Comparison of ENCODE assay signal across 8 cellular contexts in genomic region chr15:64596701-64597468, GRCh38.
DNase-seq lines count a peak whose midpoint lies in the region; ATAC-seq, FAIRE-seq and TF ChIP-seq lines count a peak whose summit lies in the region.

No MANE protein-coding gene starts in this region.

- TF ChIP-seq CTCF in right lobe of liver (IDR thresholded peaks at IDR 0.05) = no peak

- ATAC-seq in HG03159 (IDR thresholded peaks at IDR 0.05; ENCODE audit: unreplicated experiment) = peak; percentile 52
- ATAC-seq in right lobe of liver = peak; percentile 69 to 74 (median 72)
- ATAC-seq in HG03432 (IDR thresholded peaks at IDR 0.05; ENCODE audit: unreplicated experiment) = no peak

- peak overlapping the region in 1 of 3 donors; percentile 3 for H3K4me3 ChIP-seq in right lobe of liver

- peak overlapping the region; percentile 83 for H3K27ac ChIP-seq in caudate nucleus (ENCODE audit: low read depth, low read length)
- H3K27ac ChIP-seq in right lobe of liver = no peak overlapping the region

- no peak for FAIRE-seq in urothelium cell line (lab: Jason Lieb, UNC)

- DNase-seq in GM03348 (ENCODE audit: low spot score) = peak; percentile 40
- peak; percentile 97 for DNase-seq in NCI-H82 treated with DMSO at 0.1 percent for 48 hours (lab: John Stamatoyannopoulos, UW; ENCODE audit: unreplicated experiment)
- peak in 27 of 61 donors; percentile 2 to 94 (median 21) for DNase-seq in caudate nucleus (lab: John Stamatoyannopoulos, UW)
- DNase-seq in right lobe of liver = no peak
- peak; percentile 16 for DNase-seq in urothelium cell line (ENCODE audit: low spot score)
- DNase-seq in NOMO-1 (lab: John Stamatoyannopoulos, UW; ENCODE audit: unreplicated experiment in 2 of 2) = no peak

- TF ChIP-seq POLR2A in right lobe of liver (IDR thresholded peaks at IDR 0.05) = no peak

- peaks cover 0 to 16% (median 3%) of the 10 kb centered on the region in 4 donors for H3K4me1 ChIP-seq in right lobe of liver

- intact Hi-C loops in right lobe of liver (cut with DNase I) = no loop called here

- H3K9me3 ChIP-seq in right lobe of liver = no peaks in the 10 kb centered on the region

- 15% methylated on average over 4 of the region's 4 CpGs for WGBS in right lobe of liver (ENCODE audit: insufficient coverage, low coverage, low lambda C conversion rate, missing lambda C conversion rate)

- no peaks in the 10 kb centered on the region for H3K27me3 ChIP-seq in right lobe of liver

- H3K36me3 ChIP-seq in right lobe of liver = no peaks in the 10 kb centered on the region

Comparison
In these comparisons a context has a peak if more than half of its experiments do, and no peak if none do; other contexts are left out.
1. DNase-seq: peak in GM03348 (single experiment), NCI-H82 treated with DMSO at 0.1 percent for 48 hours (single experiment) and urothelium cell line (single experiment); none in right lobe of liver (0 of 3) and NOMO-1 (0 of 2).